In genomic region chr3:100797921-100798491, GRCh38 we compare ENCODE assay signal across 13 cellular contexts.
"Had no signal": no experiment of that assay in that cellular context is flagged by ENCODE, and none has a peak within 500 bp of the region (broad histone marks: within the 10 kb centered on the region; RNA-seq: fewer than 3 reads in every experiment).

No MANE protein-coding gene starts in this region.

- H3K27ac ChIP-seq: body of pancreas, left lung, sigmoid colon, testis, upper lobe of right lung had no signal

- H3K27me3 ChIP-seq: body of pancreas, left lung, sigmoid colon, testis, upper lobe of right lung had no signal

- H3K4me1 ChIP-seq: body of pancreas, left lung, testis had no signal

- H3K36me3 ChIP-seq: left lung, sigmoid colon, upper lobe of right lung had no signal

- H3K4me3 ChIP-seq: body of pancreas, left lung, sigmoid colon, testis, upper lobe of right lung had no signal

- DNase-seq: activated CD4-positive, alpha-beta T cell treated with anti-CD3 and anti-CD28 coated beads for 48 hours; body of pancreas; endodermal cell; foreskin melanocyte; head of caudate nucleus; left lung; natural killer cell; sigmoid colon; stimulated activated CD4-positive, alpha-beta T cell treated with anti-CD3 and anti-CD28 coated beads, Interleukin-4, amount 100 ng/mL, for 1 hour; stimulated activated CD8-positive, alpha-beta memory T cell treated with anti-CD3 and anti-CD28 coated beads, Interleukin-4, amount 100 ng/mL, for 48 hours; stimulated activated naive CD8-positive, alpha-beta T cell treated with anti-CD3 and anti-CD28 coated beads, Interleukin-15, amount 100 ng/mL, for 72 hours; testis; upper lobe of right lung had no signal

- H3K9me3 ChIP-seq: body of pancreas, left lung, sigmoid colon, testis, upper lobe of right lung had no signal
